Comparison of ENCODE assay signal across 1 cellular context in the genomic region with DNA sequence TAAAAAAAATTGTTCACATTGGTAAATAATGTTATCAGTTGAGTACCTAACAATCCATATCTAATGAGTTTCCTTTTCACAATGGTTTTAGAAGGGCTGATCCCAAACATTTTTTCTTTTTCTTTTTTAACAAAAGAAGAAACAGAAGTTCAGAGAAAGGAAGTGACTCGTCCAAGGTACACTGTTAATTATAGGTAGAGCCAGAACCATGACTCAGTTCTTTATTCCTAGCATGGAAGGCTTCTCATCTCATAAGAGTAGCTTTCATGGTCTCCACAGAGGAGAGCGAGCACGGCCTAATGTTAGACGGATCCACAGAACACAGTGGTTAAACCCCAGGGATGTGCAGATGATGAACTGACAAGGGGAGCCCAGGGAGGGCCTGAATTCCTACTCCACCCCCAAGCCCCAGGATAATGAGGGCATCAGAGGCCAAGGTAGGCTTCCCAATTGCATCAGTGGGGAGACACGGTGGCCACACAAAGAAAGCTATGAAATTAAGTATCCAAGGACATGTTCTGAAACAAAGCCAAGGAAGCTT.
TF ChIP-seq lines count a peak whose summit lies in the region.

No MANE protein-coding gene starts in this region.

TF ChIP-seq in IMR-90, 13 proteins besides CTCF, POLR2A, EP300 and RAD21:
- no peak for TF ChIP-seq RFX5 (IDR thresholded peaks at IDR 0.05; ENCODE audit: low read depth, low read length)
TF ChIP-seq in IMR-90: peak in this region for 0.
